In genomic region chr1:10521537-10522157, GRCh38 we compare ENCODE assay signal across 20 cellular contexts.
"Had no signal": no experiment of that assay in that cellular context is flagged by ENCODE, and none has a peak within 500 bp of the region (broad histone marks: within the 10 kb centered on the region; RNA-seq: fewer than 3 reads in every experiment).

No MANE protein-coding gene starts in this region.

- H3K9me3 Mint-ChIP-seq: nephron had no signal

- H3K4me1 ChIP-seq: colonic mucosa had no signal

- H3K27ac Mint-ChIP-seq: nephron had no signal

- H3K9me3 ChIP-seq: colonic mucosa, esophagus squamous epithelium, right atrium auricular region, testis, upper lobe of right lung had no signal

- H3K27me3 ChIP-seq: colonic mucosa, esophagus squamous epithelium, right atrium auricular region, testis, upper lobe of right lung had no signal

- H3K27ac ChIP-seq: colonic mucosa, right atrium auricular region, testis, upper lobe of right lung had no signal

- H3K4me3 Mint-ChIP-seq: nephron had no signal

- ATAC-seq: left ventricle myocardium superior, upper lobe of right lung had no signal

- H3K4me3 ChIP-seq: colonic mucosa, esophagus squamous epithelium, right atrium auricular region, testis, upper lobe of right lung had no signal

- DNase-seq: activated CD4-positive, alpha-beta T cell treated with anti-CD3 and anti-CD28 coated beads, Interleukin-2, amount 50 U/mL, for 48 hours; activated CD4-positive, CD25-positive, alpha-beta regulatory T cell treated with anti-CD3 and anti-CD28 coated beads, Interleukin-2, amount 50 U/mL, for 72 hours; activated naive CD4-positive, alpha-beta T cell treated with Interleukin-2 at 50 U/mL for 16 hours; amniotic stem cell; caudate nucleus; colonic mucosa; esophagus squamous epithelium; hippocampal formation; kidney; left ventricle myocardium superior; mesendoderm; nucleus accumbens; stimulated activated CD4-positive, alpha-beta T cell treated with anti-CD3 and anti-CD28 coated beads, Interleukin-2, amount 100 ng/mL, for 48 hours; stimulated activated naive CD4-positive, alpha-beta T cell treated with Interleukin-2 at 50 U/mL for 16 hours; T-helper 1 cell; T1000; testis; upper lobe of right lung had no signal

- H3K36me3 ChIP-seq: colonic mucosa, right atrium auricular region, upper lobe of right lung had no signal
